19 cellular contexts compared by ENCODE assay signal in the genomic region with DNA sequence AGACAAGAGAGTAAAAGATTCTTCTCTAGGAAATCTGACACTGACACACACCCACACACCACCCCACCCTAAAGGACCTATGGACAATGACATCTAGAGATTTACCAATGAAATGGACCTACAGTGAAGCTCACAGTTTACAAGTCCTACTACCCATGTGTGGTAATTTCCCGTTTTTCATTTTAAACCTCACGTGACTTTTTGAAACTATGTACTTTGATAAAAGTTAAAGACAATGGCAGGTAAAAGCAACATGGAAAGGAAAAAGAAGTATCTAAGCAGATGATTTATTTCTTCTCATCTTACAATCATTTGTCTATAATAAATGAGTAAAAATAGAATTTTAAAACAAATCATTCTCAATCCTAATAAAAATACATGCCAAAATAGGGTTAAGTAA. TPM values are rescaled to one million over a fixed set of nuclear protein-coding genes. Genes with fewer than 3 reads are reported as not detected.
DNase-seq lines count a peak whose midpoint lies in the region; ATAC-seq, FAIRE-seq and TF ChIP-seq lines count a peak whose summit lies in the region.
"Had no signal": no experiment of that assay in that cellular context is flagged by ENCODE, and none has a peak within 500 bp of the region (broad histone marks: within the 10 kb centered on the region; RNA-seq: fewer than 3 reads in every experiment).

No MANE protein-coding gene starts in this region.

- H3K79me2 ChIP-seq in K562 (ENCODE audit: control insufficient read depth, insufficient read depth, low read length), result peaks cover 49% of the 10 kb centered on the region

- BruUV-seq in K562 (replicated peaks; lab: Mats Ljungman, UMichigan), result no TSS peak

- no peak overlapping the region for H3K9ac ChIP-seq in HUES48 (ENCODE audit: low read depth, low read length)
- no peak overlapping the region for H3K9ac ChIP-seq in K562 (ENCODE audit: insufficient read depth in 1 of 2, low read depth in 2 of 2, low read length in 2 of 2)

- H3K4me3 ChIP-seq in HUES48 (ENCODE audit: low read depth, low read length) (no peak overlapping the region), K562 (no peak overlapping the region)

- H3K36me3 Mint-ChIP-seq in progenitor cell of endocrine pancreas (ENCODE audit: insufficient read depth), result peaks cover 28% of the 10 kb centered on the region

- H3K9me1 ChIP-seq in K562 (ENCODE audit: control insufficient read depth, insufficient read depth, low read length), result no peaks in the 10 kb centered on the region

- no peak overlapping the region for H2AFZ ChIP-seq in K562 (ENCODE audit: low read depth, low read length)

- H3K4me3 Mint-ChIP-seq in progenitor cell of endocrine pancreas (ENCODE audit: low read depth), result no peak overlapping the region
- H3K4me3 Mint-ChIP-seq: CD4-positive, CD25-positive, alpha-beta regulatory T cell; CD8-positive, alpha-beta memory T cell; HFFc6 had no signal

- TF ChIP-seq POLR2A in K562 (conservative IDR thresholded peaks at IDR 0.05), result no peak

- no peak overlapping the region for H3K4me2 ChIP-seq in K562 (ENCODE audit: insufficient read depth, low read length)

- CTCF ChIA-PET in K562 (lab: Yijun Ruan, JAX; ENCODE audit: low intra/inter-chr PET ratio), result no interaction called here

- H3K4me1 Mint-ChIP-seq in progenitor cell of endocrine pancreas (ENCODE audit: low read depth), result no peaks in the 10 kb centered on the region

- TF ChIP-seq CTCF in K562 (IDR thresholded peaks at IDR 0.05 in 2 of 3, conservative IDR thresholded peaks at IDR 0.05 in 1 of 3; ENCODE audit: insufficient read depth in 2 of 3, low read depth in 1 of 3, low read length in 3 of 3) (no peak), progenitor cell of endocrine pancreas (IDR thresholded peaks at IDR 0.05; ENCODE audit: unreplicated experiment) (no peak)

- WGBS in K562 (ENCODE audit: insufficient coverage, low coverage, missing lambda C conversion rate), result 95% methylated on average over 2 of the region's 2 CpGs

- H3K27ac ChIP-seq in HUES48 (ENCODE audit: low read depth, low read length) (peak overlapping the region; percentile 52), K562 (ENCODE audit: extremely low read depth, low read depth, low read length) (no peak overlapping the region)

- H3K4me1 ChIP-seq in HUES48 (ENCODE audit: control insufficient read depth, insufficient read depth, low read length) (peaks cover 14% of the 10 kb centered on the region; the same call in 1 of the 2 replicates), K562 (replicated peaks in 1 of 2; ENCODE audit: control insufficient read depth in 2 of 2, insufficient read depth in 2 of 2, low read length in 2 of 2) (no peaks in the 10 kb centered on the region)
- H3K4me1 ChIP-seq: BE2C had no signal

- no peak for TF ChIP-seq EP300 in K562 (IDR thresholded peaks at IDR 0.05; ENCODE audit: low read length)

- H3K9me3 ChIP-seq in HUES48 (ENCODE audit: control insufficient read depth, insufficient read depth, low read length) (no peaks in the 10 kb centered on the region), K562 (replicated peaks; ENCODE audit: control insufficient read depth, insufficient read depth, low read depth, low read length) (0 out of 2 replicates have a peak, but pooled peaks cover 1% of the 10 kb centered on the region)
- H3K9me3 ChIP-seq: BE2C had no signal

- H3K27me3 Mint-ChIP-seq in progenitor cell of endocrine pancreas, result no peaks in the 10 kb centered on the region
- H3K27me3 Mint-ChIP-seq: CD4-positive, CD25-positive, alpha-beta regulatory T cell; CD8-positive, alpha-beta memory T cell had no signal

- H4K20me1 ChIP-seq in K562 (replicated peaks; ENCODE audit: control insufficient read depth, insufficient read depth, low read length), result no peaks in the 10 kb centered on the region

- no peak for ATAC-seq in K562
- no peak for ATAC-seq in esophagus mucosa

- POLR2A ChIA-PET in K562 (lab: Yijun Ruan, JAX), result no interaction called here

- no peaks in the 10 kb centered on the region for H3K9me3 Mint-ChIP-seq in progenitor cell of endocrine pancreas (ENCODE audit: low read depth)
- H3K9me3 Mint-ChIP-seq: CD8-positive, alpha-beta memory T cell; HFFc6 had no signal

- peaks cover 32% of the 10 kb centered on the region for H3K36me3 ChIP-seq in HUES48 (ENCODE audit: control insufficient read depth, insufficient read depth, low read length)
- H3K36me3 ChIP-seq in K562 (ENCODE audit: control insufficient read depth, insufficient read depth, low read length), result peaks cover 56% of the 10 kb centered on the region

- in situ Hi-C loops in ACHN (cut with HindIII; ENCODE audit: low pct_ligation_motif_present, low pct_unique_long_range_greater_than_20kb, low sequenced_read_pairs) (no loop called here), K562 (cut with MboI) (no loop called here)

- FAIRE-seq in GM19239 (lab: Jason Lieb, UNC), result peak; percentile 14
- no peak for FAIRE-seq in K562 (lab: Jason Lieb, UNC)
- FAIRE-seq: D721Med, HTR-8/SVneo had no signal

- DNase-seq in ACHN, result peak; percentile 6
- no peak for DNase-seq in GM19239 (ENCODE audit: insufficient read length, low spot score)
- no peak for DNase-seq in K562 (ENCODE audit: extremely low read depth in 1 of 4, low spot score in 3 of 4)
- DNase-seq in progenitor cell of endocrine pancreas (ENCODE audit: low spot score, unreplicated experiment), result no peak
- DNase-seq in kidney glomerular epithelial cell (lab: John Stamatoyannopoulos, UW), result no peak
- no peak for DNase-seq in NCI-H2029 treated with DMSO at 0.1 percent for 48 hours (lab: John Stamatoyannopoulos, UW)
- DNase-seq: 8988T; BE2C; C1 segment of cervical spinal cord; CD4-positive, CD25-positive, alpha-beta regulatory T cell; CD8-positive, alpha-beta memory T cell; COR-L47; GDM1; HCEC 1CT; HFFc6 had no signal

- no peak for TF ChIP-seq RAD21 in K562 (CRISPR knock-in tag; conservative IDR thresholded peaks at IDR 0.05 in 1 of 2, IDR thresholded peaks at IDR 0.05 in 1 of 2)

- no peaks in the 10 kb centered on the region for H3K27me3 ChIP-seq in HUES48 (ENCODE audit: control insufficient read depth, insufficient read depth, low read length)
- no peaks in the 10 kb centered on the region for H3K27me3 ChIP-seq in K562 (ENCODE audit: control insufficient read depth in 2 of 2, insufficient read depth in 2 of 2, low read length in 2 of 2)
- H3K27me3 ChIP-seq: BE2C had no signal

- intact Hi-C loops in K562 (cut with micrococcal nuclease), result no loop called here

- H3K27ac Mint-ChIP-seq in progenitor cell of endocrine pancreas, result no peak overlapping the region
- H3K27ac Mint-ChIP-seq: CD4-positive, CD25-positive, alpha-beta regulatory T cell; HFFc6 had no signal

TF ChIP-seq in K562, 482 proteins besides CTCF, POLR2A, EP300 and RAD21:
- TF ChIP-seq SMAD4 (CRISPR knock-in tag; conservative IDR thresholded peaks at IDR 0.05) (no peak), FOXA1 (IDR thresholded peaks at IDR 0.05; ENCODE audit: borderline replicate concordance) (no peak), TRIM28 (IDR thresholded peaks at IDR 0.05) (peak; percentile 71), CBX3 (IDR thresholded peaks at IDR 0.05; ENCODE audit: borderline replicate concordance in 1 of 2, low read length in 2 of 2) (peak in 1 of 2 experiments; percentile 89; a peak in 2 of 3 replicates), HMGN3 (IDR thresholded peaks at IDR 0.05; ENCODE audit: borderline replicate concordance, extremely low read depth, insufficient read length, low read depth, low read length) (no peak), MYBL2 (IDR thresholded peaks at IDR 0.05; ENCODE audit: low read depth) (peak; percentile 82), MYBL2 (CRISPR knock-in tag; IDR thresholded peaks at IDR 0.05; ENCODE audit: borderline replicate concordance) (no peak), CBX5 (IDR thresholded peaks at IDR 0.05; ENCODE audit: borderline replicate concordance, low read depth) (0 out of 2 replicates have a peak, but pooled peaks have one; percentile 24)
- TF ChIP-seq, protein P1, sequence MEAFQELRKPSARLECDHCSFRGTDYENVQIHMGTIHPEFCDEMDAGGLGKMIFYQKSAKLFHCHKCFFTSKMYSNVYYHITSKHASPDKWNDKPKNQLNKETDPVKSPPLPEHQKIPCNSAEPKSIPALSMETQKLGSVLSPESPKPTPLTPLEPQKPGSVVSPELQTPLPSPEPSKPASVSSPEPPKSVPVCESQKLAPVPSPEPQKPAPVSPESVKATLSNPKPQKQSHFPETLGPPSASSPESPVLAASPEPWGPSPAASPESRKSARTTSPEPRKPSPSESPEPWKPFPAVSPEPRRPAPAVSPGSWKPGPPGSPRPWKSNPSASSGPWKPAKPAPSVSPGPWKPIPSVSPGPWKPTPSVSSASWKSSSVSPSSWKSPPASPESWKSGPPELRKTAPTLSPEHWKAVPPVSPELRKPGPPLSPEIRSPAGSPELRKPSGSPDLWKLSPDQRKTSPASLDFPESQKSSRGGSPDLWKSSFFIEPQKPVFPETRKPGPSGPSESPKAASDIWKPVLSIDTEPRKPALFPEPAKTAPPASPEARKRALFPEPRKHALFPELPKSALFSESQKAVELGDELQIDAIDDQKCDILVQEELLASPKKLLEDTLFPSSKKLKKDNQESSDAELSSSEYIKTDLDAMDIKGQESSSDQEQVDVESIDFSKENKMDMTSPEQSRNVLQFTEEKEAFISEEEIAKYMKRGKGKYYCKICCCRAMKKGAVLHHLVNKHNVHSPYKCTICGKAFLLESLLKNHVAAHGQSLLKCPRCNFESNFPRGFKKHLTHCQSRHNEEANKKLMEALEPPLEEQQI (IDR thresholded peaks at IDR 0.05), result peak; percentile 92; the same call in 1 of the 2 replicates

RNA-seq across cellular contexts. Expression of gene REV1, which starts 27.7 kb away (rescaled TPM):
- total RNA-seq in K562 (2011; cell fraction: chromatin; rRNA removed; ENCODE audit: low replicate concordance), result 166 and 445 TPM in 2 replicates
- total RNA-seq in K562 (2011; cell fraction: nucleolus; rRNA removed), result 58.7 and 92.5 TPM in 2 replicates
- 127 and 142 TPM in 2 replicates for total RNA-seq in K562 (2011; cell fraction: nucleoplasm; rRNA removed)
- total RNA-seq in K562 (2014; rRNA removed) (25.0 and 28.1 TPM in 2 replicates), K562 (2014; rRNA removed; fragmentation: Illumina TruSeq; extraction: Trizol) (38.8 and 39.2 TPM in 2 replicates), K562 (2015; rRNA removed; fragmentation: Illumina TruSeq; extraction: Trizol) (38.1 and 41.8 TPM in 2 replicates), K562 (2021) (26.2 and 29.6 TPM in 2 replicates), progenitor cell of endocrine pancreas (45.6 and 53.7 TPM in 2 replicates), esophagus mucosa (26.0 TPM)
- polyA plus RNA-seq in K562 (2011; rRNA removed) (54.4 and 57.6 TPM in 2 replicates), K562 (2014; fragmentation: Illumina TruSeq; extraction: Trizol) (22.9 and 26.4 TPM in 2 replicates), K562 (2014; fragmentation: Nextera tagmentation; extraction: Ambion mirVana) (10 to 100 TPM; 12.8 to 13.1 TPM), K562 (2014; rRNA removed) (32.1 TPM in 2 replicates)
- 12.8 and 14.4 TPM in 2 replicates for polyA plus RNA-seq in K562 (2011; cell fraction: cytosol; rRNA removed)
- polyA plus RNA-seq in K562 (2011; cell fraction: nucleus; rRNA removed), result 121 and 154 TPM in 2 replicates
- polyA plus RNA-seq in K562 (2012), result 18.1 and 29.5 TPM in 2 replicates
- polyA minus RNA-seq in K562 (2011; rRNA and poly(A)+ RNA removed), result 76.6 and 97.6 TPM in 2 replicates
- 15.8 and 18.6 TPM in 2 replicates for polyA minus RNA-seq in K562 (2011; cell fraction: cytosol; rRNA and poly(A)+ RNA removed)
- polyA minus RNA-seq in K562 (2011; cell fraction: nucleus; rRNA and poly(A)+ RNA removed), result 75.8 and 139 TPM in 2 replicates
